30 cellular contexts compared by ENCODE assay signal in genomic region chr11:127649071-127649470, GRCh38.
"Had no signal": no experiment of that assay in that cellular context is flagged by ENCODE, and none has a peak within 500 bp of the region (broad histone marks: within the 10 kb centered on the region; RNA-seq: fewer than 3 reads in every experiment).

No MANE protein-coding gene starts in this region.

- H3K4me3 ChIP-seq: ovary, psoas muscle, skin epidermis, smooth muscle cell, spleen, suprapubic skin, testis, tibial artery, transverse colon, upper lobe of right lung, uterus had no signal

- H3K27me3 ChIP-seq: neutrophil, ovary, spleen, suprapubic skin, testis, tibial artery, transverse colon, upper lobe of right lung, uterus had no signal

- DNase-seq: naive thymus-derived CD8-positive, alpha-beta T cell; nephron progenitor cell; nucleus accumbens; ovary; posterior cingulate gyrus; psoas muscle; right cardiac atrium; spleen; stimulated activated CD4-positive, alpha-beta T cell treated with anti-CD3 and anti-CD28 coated beads, Interleukin-12 subunit alpha, Interleukin-12 subunit beta, amount 100 ng/mL, for 4 hours; stimulated activated CD4-positive, alpha-beta T cell treated with anti-CD3 and anti-CD28 coated beads, Interleukin-1b, Interleukin-23, amount 100 ng/mL, for 48 hours; stimulated activated CD4-positive, alpha-beta T cell treated with anti-CD3 and anti-CD28 coated beads, Interleukin-4, amount 100 ng/mL, for 1 hour; stimulated activated CD4-positive, alpha-beta T cell treated with anti-CD3 and anti-CD28 coated beads, Interleukin-4, amount 100 ng/mL, for 4 hours; stimulated activated CD8-positive, alpha-beta memory T cell treated with anti-CD3 and anti-CD28 coated beads, Interleukin-4, amount 100 ng/mL, for 48 hours; stimulated activated naive CD4-positive, alpha-beta T cell; stimulated activated naive CD8-positive, alpha-beta T cell treated with anti-CD3 and anti-CD28 coated beads, Interleukin-15, amount 100 ng/mL, for 72 hours; stimulated activated naive CD8-positive, alpha-beta T cell treated with anti-CD3 and anti-CD28 coated beads, Interleukin-15, Interleukin-2, amounts not matched to agents 100 U/mL and 50 U/mL, for 24 hours; substantia nigra; testis; tibial artery; transverse colon; upper lobe of right lung; uterus had no signal

- H3K36me3 ChIP-seq: neutrophil, ovary, spleen, suprapubic skin, tibial artery, transverse colon, upper lobe of right lung, uterus had no signal

- H3K4me2 ChIP-seq: smooth muscle cell had no signal

- H3K79me2 ChIP-seq: parathyroid adenoma had no signal

- H3K27ac ChIP-seq: neutrophil, ovary, parathyroid adenoma, psoas muscle, skin epidermis, spleen, suprapubic skin, testis, tibial artery, transverse colon, upper lobe of right lung, uterus had no signal

- ATAC-seq: naive thymus-derived CD8-positive, alpha-beta T cell; natural killer cell treated with Interleukin-12 subunit alpha and Interleukin-12 subunit beta and Interleukin-15 and Interleukin-18, amount 100 ng/mL, for 72 hours; psoas muscle; right cardiac atrium; sciatic nerve; stimulated activated memory B cell treated with anti-CD40 and anti-IgM and Interleukin-4, amounts not matched to agents 10 μg/mL and 1 μg/mL and 100 μg/mL, for 72 hours; stimulated activated naive CD8-positive, alpha-beta T cell treated with anti-CD3 and anti-CD28 coated beads, Interleukin-15, amount 100 ng/mL, for 72 hours; stimulated activated naive CD8-positive, alpha-beta T cell treated with anti-CD3 and anti-CD28 coated beads, Interleukin-15, Interleukin-2, amounts not matched to agents 100 U/mL and 50 U/mL, for 24 hours; upper lobe of right lung had no signal

- H3K9ac ChIP-seq: parathyroid adenoma had no signal

- H3K4me1 ChIP-seq: parathyroid adenoma, psoas muscle, spleen, suprapubic skin, testis, tibial artery, transverse colon, upper lobe of right lung, uterus had no signal

- H2AFZ ChIP-seq: parathyroid adenoma had no signal

- H3K9me3 ChIP-seq: neutrophil, ovary, psoas muscle, spleen, testis, tibial artery, transverse colon, upper lobe of right lung, uterus had no signal
